Comparison of ENCODE assay signal across 8 cellular contexts in genomic region chr12:122753213-122753571, GRCh38. TPM values are rescaled to one million over a fixed set of nuclear protein-coding genes. Genes with fewer than 3 reads are reported as not detected.
A peak's percentile ranks its signal among the peaks of the same experiment; 100 is the strongest.
DNase-seq lines count a peak whose midpoint lies in the region; ATAC-seq and TF ChIP-seq lines count a peak whose summit lies in the region.

No MANE protein-coding gene starts in this region.

- no peaks in the 10 kb centered on the region for H3K27me3 Mint-ChIP-seq in stimulated activated naive CD8-positive, alpha-beta T cell treated with anti-CD3 and anti-CD28 coated beads, Interleukin-15, Interleukin-2, amounts not matched to agents 100 ng/mL and 50 ng/mL, for 24 hours
- no peaks in the 10 kb centered on the region for H3K27me3 Mint-ChIP-seq in activated CD4-positive, alpha-beta memory T cell treated with anti-CD3 and anti-CD28 coated beads, Interleukin-2, amount 10 ng/mL, durations not matched to agents 7 days and 5 days
- H3K27me3 Mint-ChIP-seq in stimulated activated memory B cell treated with anti-CD40 and anti-IgM and Interleukin-4, amounts not matched to agents 10 μg/mL and 1 μg/mL and 100 μg/mL, for 72 hours = no peaks in the 10 kb centered on the region

- CTCF ChIA-PET in activated CD4-positive, alpha-beta memory T cell treated with anti-CD3 and anti-CD28 coated beads, Interleukin-2, amount 10 ng/mL, durations not matched to agents 7 days and 5 days (lab: Charles Lee) = interaction anchor here (0.8 to 2.4 kb wide), 10 partner anchors 9 to 255 kb away, joined by 3 to 13 read pairs (median 3); partner anchors contain the start of gene ZCCHC8

- H3K9me3 Mint-ChIP-seq in stimulated activated naive CD8-positive, alpha-beta T cell treated with anti-CD3 and anti-CD28 coated beads, Interleukin-15, Interleukin-2, amounts not matched to agents 100 ng/mL and 50 ng/mL, for 24 hours = no peaks in the 10 kb centered on the region
- no peaks in the 10 kb centered on the region for H3K9me3 Mint-ChIP-seq in activated CD4-positive, alpha-beta memory T cell treated with anti-CD3 and anti-CD28 coated beads, Interleukin-2, amount 10 ng/mL, durations not matched to agents 7 days and 5 days
- H3K9me3 Mint-ChIP-seq in stimulated activated memory B cell treated with anti-CD40 and anti-IgM and Interleukin-4, amounts not matched to agents 10 μg/mL and 1 μg/mL and 100 μg/mL, for 72 hours = no peaks in the 10 kb centered on the region

- peak overlapping the region; percentile 80 for H3K4me3 ChIP-seq in iPS-11a (ENCODE audit: low read depth, low read length)

- H3K4me1 Mint-ChIP-seq in stimulated activated naive CD8-positive, alpha-beta T cell treated with anti-CD3 and anti-CD28 coated beads, Interleukin-15, Interleukin-2, amounts not matched to agents 100 ng/mL and 50 ng/mL, for 24 hours (ENCODE audit: low read depth) = peaks cover 58% of the 10 kb centered on the region
- H3K4me1 Mint-ChIP-seq in activated CD4-positive, alpha-beta memory T cell treated with anti-CD3 and anti-CD28 coated beads, Interleukin-2, amount 10 ng/mL, durations not matched to agents 7 days and 5 days = peaks cover 50% of the 10 kb centered on the region
- peaks cover 65% of the 10 kb centered on the region for H3K4me1 Mint-ChIP-seq in stimulated activated memory B cell treated with anti-CD40 and anti-IgM and Interleukin-4, amounts not matched to agents 10 μg/mL and 1 μg/mL and 100 μg/mL, for 72 hours

- peak overlapping the region; percentile 98 for H3K27ac Mint-ChIP-seq in stimulated activated naive CD8-positive, alpha-beta T cell treated with anti-CD3 and anti-CD28 coated beads, Interleukin-15, Interleukin-2, amounts not matched to agents 100 ng/mL and 50 ng/mL, for 24 hours
- peak overlapping the region; percentile 83 for H3K27ac Mint-ChIP-seq in activated CD4-positive, alpha-beta memory T cell treated with anti-CD3 and anti-CD28 coated beads, Interleukin-2, amount 10 ng/mL, durations not matched to agents 7 days and 5 days
- H3K27ac Mint-ChIP-seq in stimulated activated memory B cell treated with anti-CD40 and anti-IgM and Interleukin-4, amounts not matched to agents 10 μg/mL and 1 μg/mL and 100 μg/mL, for 72 hours = peak overlapping the region; percentile 94

- no peak for DNase-seq in stimulated activated naive CD8-positive, alpha-beta T cell treated with anti-CD3 and anti-CD28 coated beads, Interleukin-15, Interleukin-2, amounts not matched to agents 100 U/mL and 50 U/mL, for 24 hours
- no peak for DNase-seq in activated CD4-positive, alpha-beta memory T cell treated with anti-CD3 and anti-CD28 coated beads, Interleukin-2, amount 10 ng/mL, durations not matched to agents 7 days and 5 days
- DNase-seq in GM10266 (ENCODE audit: extremely low spot score) = no peak
- DNase-seq in ureter (ENCODE audit: low spot score) = no peak
- DNase-seq in NK-92 treated with Interleukin-12 subunit alpha and Interleukin-12 subunit beta, amount 100 ng/mL, for 24 hours (lab: John Stamatoyannopoulos, UW) = no peak

- no peak for TF ChIP-seq CTCF in GM10266 (IDR thresholded peaks at IDR 0.05; ENCODE audit: control insufficient read depth, insufficient read depth, low read depth, missing control alignments)

- H3K4me3 Mint-ChIP-seq in stimulated activated naive CD8-positive, alpha-beta T cell treated with anti-CD3 and anti-CD28 coated beads, Interleukin-15, Interleukin-2, amounts not matched to agents 100 ng/mL and 50 ng/mL, for 24 hours = peak overlapping the region; percentile 96
- peak overlapping the region; percentile 86 for H3K4me3 Mint-ChIP-seq in activated CD4-positive, alpha-beta memory T cell treated with anti-CD3 and anti-CD28 coated beads, Interleukin-2, amount 10 ng/mL, durations not matched to agents 7 days and 5 days
- peak overlapping the region; percentile 93 for H3K4me3 Mint-ChIP-seq in stimulated activated memory B cell treated with anti-CD40 and anti-IgM and Interleukin-4, amounts not matched to agents 10 μg/mL and 1 μg/mL and 100 μg/mL, for 72 hours

- POLR2A ChIA-PET in activated CD4-positive, alpha-beta memory T cell treated with anti-CD3 and anti-CD28 coated beads, Interleukin-2, amount 10 ng/mL, durations not matched to agents 7 days and 5 days (lab: Charles Lee) = interaction anchor here (0.7 to 3.0 kb wide), 11 partner anchors 9 to 479 kb away, joined by 3 to 28 read pairs (median 4); partner anchors contain the start of genes HCAR1, KNTC1, MPHOSPH9 and RSRC2

- H3K36me3 Mint-ChIP-seq in stimulated activated naive CD8-positive, alpha-beta T cell treated with anti-CD3 and anti-CD28 coated beads, Interleukin-15, Interleukin-2, amounts not matched to agents 100 ng/mL and 50 ng/mL, for 24 hours (ENCODE audit: low read depth) = peaks cover 47% of the 10 kb centered on the region
- H3K36me3 Mint-ChIP-seq in activated CD4-positive, alpha-beta memory T cell treated with anti-CD3 and anti-CD28 coated beads, Interleukin-2, amount 10 ng/mL, durations not matched to agents 7 days and 5 days (ENCODE audit: low read depth) = peaks cover 49% of the 10 kb centered on the region
- H3K36me3 Mint-ChIP-seq in stimulated activated memory B cell treated with anti-CD40 and anti-IgM and Interleukin-4, amounts not matched to agents 10 μg/mL and 1 μg/mL and 100 μg/mL, for 72 hours = peaks cover 39% of the 10 kb centered on the region

- ATAC-seq in stimulated activated naive CD8-positive, alpha-beta T cell treated with anti-CD3 and anti-CD28 coated beads, Interleukin-15, Interleukin-2, amounts not matched to agents 100 U/mL and 50 U/mL, for 24 hours = no peak
- ATAC-seq in stimulated activated memory B cell treated with anti-CD40 and anti-IgM and Interleukin-4, amounts not matched to agents 10 μg/mL and 1 μg/mL and 100 μg/mL, for 72 hours = no peak

RNA-seq across cellular contexts. Expression of gene DENR, which starts 0.6 kb away (rescaled TPM):
- 10 to 100 TPM; 52.5 to 55.9 TPM for total RNA-seq in activated CD4-positive, alpha-beta memory T cell treated with anti-CD3 and anti-CD28 coated beads, Interleukin-2, amount 10 ng/mL, durations not matched to agents 7 days and 5 days
- 44.1 TPM for total RNA-seq in ureter

RNA-seq across cellular contexts. Expression of gene CCDC62, which starts 21.2 kb away (rescaled TPM):
- total RNA-seq in activated CD4-positive, alpha-beta memory T cell treated with anti-CD3 and anti-CD28 coated beads, Interleukin-2, amount 10 ng/mL, durations not matched to agents 7 days and 5 days = under 1 TPM; 0.40 to 0.48 TPM
- 0.36 TPM for total RNA-seq in ureter

RNA-seq across cellular contexts. Expression of gene HCAR1, which starts 22.5 kb away (rescaled TPM):
- total RNA-seq in activated CD4-positive, alpha-beta memory T cell treated with anti-CD3 and anti-CD28 coated beads, Interleukin-2, amount 10 ng/mL, durations not matched to agents 7 days and 5 days = under 1 TPM; 0.28 to 0.30 TPM
- 16.3 TPM for total RNA-seq in ureter

RNA-seq across cellular contexts. Expression of gene HCAR3, which starts 36.6 kb away (rescaled TPM):
- not detected for total RNA-seq in activated CD4-positive, alpha-beta memory T cell treated with anti-CD3 and anti-CD28 coated beads, Interleukin-2, amount 10 ng/mL, durations not matched to agents 7 days and 5 days
- total RNA-seq in ureter = 12.3 TPM

RNA-seq across cellular contexts. Expression of gene HCAR2, which starts 50.0 kb away (rescaled TPM):
- total RNA-seq in activated CD4-positive, alpha-beta memory T cell treated with anti-CD3 and anti-CD28 coated beads, Interleukin-2, amount 10 ng/mL, durations not matched to agents 7 days and 5 days = not detected
- total RNA-seq in ureter = 10.4 TPM

Comparison
In these comparisons a context has a peak if more than half of its experiments do, and no peak if none do; other contexts are left out.
1. RNA of gene HCAR1, which starts 22.5 kb away (total RNA-seq): 16.3 TPM in ureter (single experiment); 0.28 to 0.30 TPM in activated CD4-positive, alpha-beta memory T cell treated with anti-CD3 and anti-CD28 coated beads, Interleukin-2, amount 10 ng/mL, durations not matched to agents 7 days and 5 days; every median in the first group is over 10 times any median in the second.
2. Peak in every context shown above with its lines, with median percentiles within 50 percentile points of each other: H3K27ac Mint-ChIP-seq and H3K4me3 Mint-ChIP-seq.